8 cellular contexts compared by ENCODE assay signal in the genomic region with DNA sequence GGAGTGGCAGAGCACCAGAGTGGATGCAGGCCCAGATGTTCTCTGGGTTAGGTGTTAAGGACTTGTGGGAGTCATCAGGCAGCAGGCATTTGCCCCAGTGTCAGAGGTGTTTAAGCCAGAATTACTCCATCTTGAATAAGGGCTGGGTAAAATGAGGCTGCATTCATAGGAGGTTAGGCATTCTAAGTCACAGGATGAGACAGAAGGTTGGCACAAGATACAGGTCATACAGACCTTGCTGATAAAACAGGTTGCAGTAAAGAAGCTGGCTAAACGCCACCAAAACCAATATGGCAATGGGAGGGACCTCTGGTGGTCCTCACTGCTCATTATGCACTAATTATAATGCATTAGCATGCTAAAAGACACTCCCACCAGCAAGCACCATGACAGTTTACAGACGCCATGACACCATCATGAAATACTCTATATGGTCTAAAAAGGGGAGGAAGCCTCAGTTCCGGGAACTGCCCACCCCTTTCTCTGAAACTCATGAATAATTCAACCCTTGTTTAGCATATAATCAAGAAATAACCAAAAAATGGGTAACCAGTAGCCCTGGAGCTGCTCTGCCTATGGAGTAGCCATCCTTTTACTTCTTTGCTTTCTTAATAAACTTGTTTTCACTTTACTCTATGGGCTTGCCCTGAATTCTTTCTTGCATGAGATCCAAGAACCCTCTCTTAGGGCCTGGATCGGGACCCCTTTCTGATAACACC. TPM values are rescaled to one million over a fixed set of nuclear protein-coding genes. Genes with fewer than 3 reads are reported as not detected.
DNase-seq lines count a peak whose midpoint lies in the region; ATAC-seq and TF ChIP-seq lines count a peak whose summit lies in the region.

No MANE protein-coding gene starts in this region.

- H3K9me3 Mint-ChIP-seq in T-helper 1 cell treated with Interleukin-12 subunit alpha and Interleukin-12 subunit beta and Interleukin-4 antibody, amounts not matched to agents 30 μg/mL and 1 μg/mL, for 36 hours: no peaks in the 10 kb centered on the region
- no peaks in the 10 kb centered on the region for H3K9me3 Mint-ChIP-seq in neural crest cell

- H3K27me3 ChIP-seq in A673 (replicated peaks; ENCODE audit: insufficient read depth, low read depth, low read length, poor library complexity): no peaks in the 10 kb centered on the region
- H3K27me3 ChIP-seq in breast epithelium: no peaks in the 10 kb centered on the region

- H3K4me3 ChIP-seq in A673 (ENCODE audit: low read depth, low read length, poor library complexity, severe bottlenecking): peak overlapping the region; percentile 87
- H3K4me3 ChIP-seq in breast epithelium: peak overlapping the region in 2 of 3 donors; percentile 84 to 92

- intact Hi-C loops in A673 (cut with micrococcal nuclease; ENCODE audit: unreplicated experiment) (no loop called here), breast epithelium (cut with DNase I; ENCODE audit: low total_unique reads) (no loop called here)

- CTCF ChIA-PET in A673 (lab: Charles Lee): no interaction called here

- POLR2A ChIA-PET in A673 (lab: Charles Lee; ENCODE audit: low non-redundant PET): no interaction called here

- peak; percentile 30 for ATAC-seq in GM21786 (IDR thresholded peaks at IDR 0.05; ENCODE audit: unreplicated experiment)
- ATAC-seq in GM19324 (IDR thresholded peaks at IDR 0.05; ENCODE audit: low FRiP score, unreplicated experiment): no peak
- no peak for ATAC-seq in GM19035 (IDR thresholded peaks at IDR 0.05; ENCODE audit: unreplicated experiment)
- ATAC-seq in HG02840 (IDR thresholded peaks at IDR 0.05; ENCODE audit: low FRiP score, unreplicated experiment): no peak

- no peak for TF ChIP-seq POLR2A in breast epithelium (IDR thresholded peaks at IDR 0.05)

- DNase-seq in A673 (ENCODE audit: low spot score) (peak; percentile 67), breast epithelium (ENCODE audit: low spot score in 2 of 2) (no peak), neural crest cell (ENCODE audit: low read depth, low spot score) (no peak)

- H3K27ac ChIP-seq in A673 (ENCODE audit: low read depth, low read length, poor library complexity, severe bottlenecking) (peak overlapping the region; percentile 91), breast epithelium (peak overlapping the region; percentile 91 to 92)

- H3K36me3 ChIP-seq in A673 (ENCODE audit: insufficient read depth, low read length, poor library complexity, severe bottlenecking): peaks cover 16% of the 10 kb centered on the region
- H3K36me3 ChIP-seq in breast epithelium: no peaks in the 10 kb centered on the region

- no TSS peak for BruUV-seq in A673 (replicated peaks; lab: Mats Ljungman, UMichigan)

- H3K4me1 ChIP-seq in A673 (ENCODE audit: insufficient read depth, low read length, poor library complexity, severe bottlenecking): peaks cover 21% of the 10 kb centered on the region
- peaks cover 0 to 8% of the 10 kb centered on the region in 2 donors for H3K4me1 ChIP-seq in breast epithelium

- H3K9me3 ChIP-seq in A673 (ENCODE audit: low read depth, low read length, poor library complexity, severe bottlenecking): no peaks in the 10 kb centered on the region
- H3K9me3 ChIP-seq in breast epithelium: no peaks in the 10 kb centered on the region

- H3K36me3 Mint-ChIP-seq in T-helper 1 cell treated with Interleukin-12 subunit alpha and Interleukin-12 subunit beta and Interleukin-4 antibody, amounts not matched to agents 30 μg/mL and 1 μg/mL, for 36 hours (ENCODE audit: low read depth): peaks cover 47% of the 10 kb centered on the region
- H3K36me3 Mint-ChIP-seq in neural crest cell (ENCODE audit: low read depth): peaks cover 5% of the 10 kb centered on the region

- peak overlapping the region; percentile 99 for H3K27ac Mint-ChIP-seq in T-helper 1 cell treated with Interleukin-12 subunit alpha and Interleukin-12 subunit beta and Interleukin-4 antibody, amounts not matched to agents 30 μg/mL and 1 μg/mL, for 36 hours
- peak overlapping the region; percentile 88 for H3K27ac Mint-ChIP-seq in neural crest cell (ENCODE audit: unreplicated experiment)

- H3K27me3 Mint-ChIP-seq in T-helper 1 cell treated with Interleukin-12 subunit alpha and Interleukin-12 subunit beta and Interleukin-4 antibody, amounts not matched to agents 30 μg/mL and 1 μg/mL, for 36 hours (ENCODE audit: low read depth): no peaks in the 10 kb centered on the region
- no peaks in the 10 kb centered on the region for H3K27me3 Mint-ChIP-seq in neural crest cell (ENCODE audit: low read depth)

- H3K4me3 Mint-ChIP-seq in T-helper 1 cell treated with Interleukin-12 subunit alpha and Interleukin-12 subunit beta and Interleukin-4 antibody, amounts not matched to agents 30 μg/mL and 1 μg/mL, for 36 hours: peak overlapping the region; percentile 96
- peak overlapping the region; percentile 87 for H3K4me3 Mint-ChIP-seq in neural crest cell

- TF ChIP-seq CTCF in A673 (conservative IDR thresholded peaks at IDR 0.05; ENCODE audit: low read depth, low read length): no peak
- TF ChIP-seq CTCF in breast epithelium (IDR thresholded peaks at IDR 0.05): no peak
- no peak for TF ChIP-seq CTCF in neural crest cell (conservative IDR thresholded peaks at IDR 0.05)

- H3K4me1 Mint-ChIP-seq in T-helper 1 cell treated with Interleukin-12 subunit alpha and Interleukin-12 subunit beta and Interleukin-4 antibody, amounts not matched to agents 30 μg/mL and 1 μg/mL, for 36 hours (ENCODE audit: low read depth): peaks cover 48% of the 10 kb centered on the region
- H3K4me1 Mint-ChIP-seq in neural crest cell: peaks cover 28% of the 10 kb centered on the region

RNA-seq across cellular contexts. Expression of a gene that starts 0.9 kb away (rescaled TPM):
- total RNA-seq in A673 (2021): 48.1 and 48.5 TPM in 2 replicates
- 10 to 100 TPM in 2 of 3 donors, 1 to 10 TPM in 1; 8.0 to 23.4 (median 15.4) TPM for total RNA-seq in breast epithelium
- total RNA-seq in neural crest cell: 23.2 and 26.3 TPM in 2 replicates

RNA-seq across cellular contexts. Expression of a gene that starts 1.1 kb away (rescaled TPM):
- total RNA-seq in A673 (2021) (4.5 TPM in 2 replicates), breast epithelium (10 to 100 TPM in 2 of 3 donors, 1 to 10 TPM in 1; 5.0 to 54.0 (median 30.2) TPM), neural crest cell (0.49 and 0.61 TPM in 2 replicates)

RNA-seq across cellular contexts. Expression of a gene that starts 19.2 kb away (rescaled TPM):
- total RNA-seq in A673 (2021) (not detected in 2 replicates), breast epithelium (100 to 1,000 TPM; 156 to 297 (median 267) TPM), neural crest cell (24.4 and 26.3 TPM in 2 replicates)

RNA-seq across cellular contexts. Expression of a gene that starts 46.3 kb away (rescaled TPM):
- total RNA-seq in A673 (2021): 113 and 114 TPM in 2 replicates
- total RNA-seq in breast epithelium: 10 to 100 TPM; 43.7 to 70.8 (median 68.2) TPM
- 212 and 224 TPM in 2 replicates for total RNA-seq in neural crest cell

RNA-seq across cellular contexts. Expression of a gene that starts 56.9 kb away (rescaled TPM):
- 12.1 and 14.3 TPM in 2 replicates for total RNA-seq in A673 (2021)
- 1 to 10 TPM; 1.9 to 5.7 (median 4.6) TPM for total RNA-seq in breast epithelium
- 13.3 and 16.5 TPM in 2 replicates for total RNA-seq in neural crest cell

Comparison
In these comparisons a context has a peak if more than half of its experiments do, and no peak if none do; other contexts are left out.
1. RNA of a gene that starts 19.2 kb away (total RNA-seq): 156 to 297 TPM in breast epithelium and 24.4 to 26.3 TPM in neural crest cell; not detected in A673; every median in the first group is over 10 times any median in the second.